ENCODE assay signal across 9 cellular contexts in genomic region chrX:118497180-118497814, GRCh38. TPM values are rescaled to one million over a fixed set of nuclear protein-coding genes. Genes with fewer than 3 reads are reported as not detected.
A peak's percentile ranks its signal among the peaks of the same experiment; 100 is the strongest.
DNase-seq lines count a peak whose midpoint lies in the region; ATAC-seq lines count a peak whose summit lies in the region.
"Had no signal": no experiment of that assay in that cellular context is flagged by ENCODE, and none has a peak within 500 bp of the region (broad histone marks: within the 10 kb centered on the region; RNA-seq: fewer than 3 reads in every experiment).

No MANE protein-coding gene starts in this region.

- H3K36me3 ChIP-seq in aorta (ENCODE audit: control insufficient read depth in 1 of 2, insufficient read depth in 2 of 2, low read length in 1 of 2): no peaks in the 10 kb centered on the region

- peak overlapping the region; percentile 29 to 70 for H3K4me3 ChIP-seq in aorta (ENCODE audit: low read length in 2 of 2)

- 3 to 22% methylated on average over 6 of the region's 6 CpGs for WGBS in aorta, 2 donors

- H3K27me3 Mint-ChIP-seq in activated T-helper 1 cell treated with anti-CD3 and anti-CD28 coated beads, Interleukin-12 subunit alpha, Interleukin-12 subunit beta, Interleukin-2, Interleukin-4 antibody, amounts not matched to agents 30 ng/mL and 10 ng/mL and 1 ng/mL, durations not matched to agents 14 hours and 24 hours and 36 hours (ENCODE audit: insufficient read depth): no peaks in the 10 kb centered on the region

- intact Hi-C loops in activated T-helper 1 cell treated with anti-CD3 and anti-CD28 coated beads, Interleukin-12 subunit alpha, Interleukin-12 subunit beta, Interleukin-2, Interleukin-4 antibody, amounts not matched to agents 30 ng/mL and 10 ng/mL and 1 ng/mL, durations not matched to agents 14 hours and 24 hours and 36 hours (cut with micrococcal nuclease): loop anchor here (2.0 to 5.0 kb wide), 2 partner anchors 104 to 740 kb away; partner anchors contain the start of gene PGRMC1
- intact Hi-C loops in aorta (cut with DNase I): loop anchor here in 1 of 2 donors (5.0 to 10.0 kb wide), 2 partner anchors 45 to 108 kb away; no protein-coding TSS in a partner anchor

- H3K27me3 ChIP-seq in aorta (ENCODE audit: control insufficient read depth in 1 of 2, insufficient read depth in 2 of 2, low read length in 1 of 2): no peaks in the 10 kb centered on the region

- DNase-seq in stimulated activated CD4-positive, alpha-beta T cell treated with anti-CD3 and anti-CD28 coated beads, Interleukin-15, amount 100 ng/mL, for 24 hours: peak; percentile 5
- DNase-seq in stimulated activated CD4-positive, alpha-beta T cell treated with anti-CD3 and anti-CD28 coated beads, Interleukin-12 subunit alpha, Interleukin-12 subunit beta, amount 100 ng/mL, for 4 hours: no peak
- DNase-seq in activated T-helper 1 cell treated with anti-CD3 and anti-CD28 coated beads, Interleukin-12 subunit alpha, Interleukin-12 subunit beta, Interleukin-2, Interleukin-4 antibody, amounts not matched to agents 30 ng/mL and 10 ng/mL and 1 ng/mL, durations not matched to agents 14 hours and 24 hours and 36 hours (ENCODE audit: low spot score): peak; percentile 1
- DNase-seq in kidney glomerular epithelial cell (lab: John Stamatoyannopoulos, UW): peak; percentile 2
- DNase-seq in aorta: no peak
- no peak for DNase-seq in NOMO-1 treated with DMSO at 0.1 percent for 48 hours (lab: John Stamatoyannopoulos, UW; ENCODE audit: unreplicated experiment)
- DNase-seq in stimulated activated CD8-positive, alpha-beta memory T cell treated with anti-CD3 and anti-CD28 coated beads, Interleukin-4, amount 100 ng/mL, for 48 hours: no peak

- no peaks in the 10 kb centered on the region for H3K9me3 Mint-ChIP-seq in activated T-helper 1 cell treated with anti-CD3 and anti-CD28 coated beads, Interleukin-12 subunit alpha, Interleukin-12 subunit beta, Interleukin-2, Interleukin-4 antibody, amounts not matched to agents 30 ng/mL and 10 ng/mL and 1 ng/mL, durations not matched to agents 14 hours and 24 hours and 36 hours

- peaks cover 4% of the 10 kb centered on the region for H3K36me3 Mint-ChIP-seq in activated T-helper 1 cell treated with anti-CD3 and anti-CD28 coated beads, Interleukin-12 subunit alpha, Interleukin-12 subunit beta, Interleukin-2, Interleukin-4 antibody, amounts not matched to agents 30 ng/mL and 10 ng/mL and 1 ng/mL, durations not matched to agents 14 hours and 24 hours and 36 hours (ENCODE audit: low read depth)

- H3K4me1 Mint-ChIP-seq in activated T-helper 1 cell treated with anti-CD3 and anti-CD28 coated beads, Interleukin-12 subunit alpha, Interleukin-12 subunit beta, Interleukin-2, Interleukin-4 antibody, amounts not matched to agents 30 ng/mL and 10 ng/mL and 1 ng/mL, durations not matched to agents 14 hours and 24 hours and 36 hours (ENCODE audit: low read depth): peaks cover 36% of the 10 kb centered on the region

- peak overlapping the region; percentile 97 for H3K27ac Mint-ChIP-seq in activated T-helper 1 cell treated with anti-CD3 and anti-CD28 coated beads, Interleukin-12 subunit alpha, Interleukin-12 subunit beta, Interleukin-2, Interleukin-4 antibody, amounts not matched to agents 30 ng/mL and 10 ng/mL and 1 ng/mL, durations not matched to agents 14 hours and 24 hours and 36 hours

- H3K9me3 ChIP-seq in aorta (ENCODE audit: control insufficient read depth, low read length): no peaks in the 10 kb centered on the region
- H3K9me3 ChIP-seq: mucosa of descending colon had no signal

- H3K4me3 Mint-ChIP-seq in activated T-helper 1 cell treated with anti-CD3 and anti-CD28 coated beads, Interleukin-12 subunit alpha, Interleukin-12 subunit beta, Interleukin-2, Interleukin-4 antibody, amounts not matched to agents 30 ng/mL and 10 ng/mL and 1 ng/mL, durations not matched to agents 14 hours and 24 hours and 36 hours: peak overlapping the region; percentile 98

- H3K27ac ChIP-seq in aorta (ENCODE audit: low read depth in 1 of 2, low read length in 2 of 2): no peak overlapping the region

- ATAC-seq in aorta (ENCODE audit: low FRiP score): no peak
- no peak for ATAC-seq in GM19455 (IDR thresholded peaks at IDR 0.05; ENCODE audit: unreplicated experiment)

- no peaks in the 10 kb centered on the region for H3K4me1 ChIP-seq in aorta (ENCODE audit: control insufficient read depth in 1 of 2, insufficient read depth in 2 of 2, low read length in 2 of 2)

RNA-seq across cellular contexts. Expression of gene DOCK11, which starts 1.7 kb away (rescaled TPM):
- 28.6 and 30.1 TPM in 2 replicates for total RNA-seq in activated T-helper 1 cell treated with anti-CD3 and anti-CD28 coated beads, Interleukin-12 subunit alpha, Interleukin-12 subunit beta, Interleukin-2, Interleukin-4 antibody, amounts not matched to agents 30 ng/mL and 10 ng/mL and 1 ng/mL, durations not matched to agents 14 hours and 24 hours and 36 hours
- 10 to 100 TPM; 44.6 to 59.8 TPM for total RNA-seq in aorta
- polyA plus RNA-seq in aorta: 10 to 100 TPM; 15.7 to 34.0 TPM

Comparison
In these comparisons a context has a peak if more than half of its experiments do, and no peak if none do; other contexts are left out.
1. DNase-seq: peak in stimulated activated CD4-positive, alpha-beta T cell treated with anti-CD3 and anti-CD28 coated beads, Interleukin-15, amount 100 ng/mL, for 24 hours (single experiment), activated T-helper 1 cell treated with anti-CD3 and anti-CD28 coated beads, Interleukin-12 subunit alpha, Interleukin-12 subunit beta, Interleukin-2, Interleukin-4 antibody, amounts not matched to agents 30 ng/mL and 10 ng/mL and 1 ng/mL, durations not matched to agents 14 hours and 24 hours and 36 hours (single experiment) and kidney glomerular epithelial cell (single experiment); none in stimulated activated CD4-positive, alpha-beta T cell treated with anti-CD3 and anti-CD28 coated beads, Interleukin-12 subunit alpha, Interleukin-12 subunit beta, amount 100 ng/mL, for 4 hours (single experiment), aorta (0 of 2), NOMO-1 treated with DMSO at 0.1 percent for 48 hours (single experiment) and stimulated activated CD8-positive, alpha-beta memory T cell treated with anti-CD3 and anti-CD28 coated beads, Interleukin-4, amount 100 ng/mL, for 48 hours (single experiment).